In the genomic region with DNA sequence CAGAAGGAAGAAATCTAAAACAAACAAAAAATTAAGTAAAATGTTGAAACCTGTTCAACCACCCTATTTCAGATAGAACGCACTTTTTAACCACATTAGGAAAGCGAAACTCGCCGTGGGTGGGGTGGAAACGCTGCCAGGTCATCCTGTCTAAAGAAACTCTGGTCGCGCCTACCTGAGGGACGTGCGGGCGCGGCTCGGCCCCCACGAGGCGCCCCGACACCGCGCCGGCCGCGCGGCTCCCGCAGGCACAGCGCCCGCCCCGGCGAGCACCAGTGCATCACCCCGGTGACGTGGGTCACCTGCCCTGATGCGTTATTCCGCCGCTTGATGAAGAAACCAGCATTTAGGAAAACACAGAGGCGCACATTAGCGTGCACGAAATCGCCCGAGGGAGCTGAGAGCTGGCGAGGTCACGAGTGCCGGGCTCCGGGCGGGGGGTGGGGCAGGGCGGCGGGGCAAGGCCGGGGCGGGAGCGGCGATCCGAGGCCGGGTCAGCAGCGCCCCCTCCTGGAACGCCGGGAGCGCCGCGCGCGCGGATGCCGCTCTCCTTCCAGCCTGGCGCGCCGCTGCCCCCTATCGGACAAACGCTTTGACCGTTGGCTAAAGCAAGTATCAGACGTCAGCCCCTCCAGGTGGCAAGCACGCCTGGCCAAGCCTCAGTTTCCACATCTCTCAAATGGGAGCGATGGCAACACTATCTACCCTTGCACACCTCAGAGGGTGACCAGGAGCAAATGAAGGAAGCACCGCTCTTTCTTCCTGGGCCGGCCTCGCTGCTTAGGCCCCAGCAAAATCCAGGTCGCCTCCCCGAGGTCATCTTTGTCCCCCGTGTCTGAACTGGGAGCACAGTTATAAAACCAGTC, we compare ENCODE assay signal across 8 cellular contexts. TPM values are rescaled to one million over a fixed set of nuclear protein-coding genes. Genes with fewer than 3 reads are reported as not detected.
A peak's percentile ranks its signal among the peaks of the same experiment; 100 is the strongest.
DNase-seq lines count a peak whose midpoint lies in the region; ATAC-seq and TF ChIP-seq lines count a peak whose summit lies in the region.

No MANE protein-coding gene starts in this region.

- H3K9ac ChIP-seq in BLaER1: peak overlapping the region; percentile 79

- H3K9me3 Mint-ChIP-seq in activated CD8-positive, alpha-beta T cell treated with anti-CD3 and anti-CD28 coated beads for 36 hours: no peaks in the 10 kb centered on the region

- H3K4me1 Mint-ChIP-seq in activated CD8-positive, alpha-beta T cell treated with anti-CD3 and anti-CD28 coated beads for 36 hours (ENCODE audit: low read depth): peaks cover 17% of the 10 kb centered on the region

- peak; percentile 58 for ATAC-seq in GM19328 (IDR thresholded peaks at IDR 0.05; ENCODE audit: unreplicated experiment)
- ATAC-seq in HG03571 (IDR thresholded peaks at IDR 0.05; ENCODE audit: unreplicated experiment): peak; percentile 56
- peak; percentile 94 for ATAC-seq in activated CD8-positive, alpha-beta T cell treated with anti-CD3 and anti-CD28 coated beads for 36 hours

- WGBS in ectodermal cell, 2 experiments: 9 to 10% methylated on average over 74 of the region's 74 CpGs

- H3K36me3 ChIP-seq in BLaER1: no peaks in the 10 kb centered on the region
- no peaks in the 10 kb centered on the region for H3K36me3 ChIP-seq in ectodermal cell (ENCODE audit: control insufficient read depth, insufficient read depth, low read length)

- POLR2A ChIA-PET in activated CD8-positive, alpha-beta T cell treated with anti-CD3 and anti-CD28 coated beads for 36 hours (lab: Charles Lee): interaction anchor here (0.5 to 3.5 kb wide), 10 partner anchors 9 to 220 kb away, joined by 3 to 15 read pairs (median 4); partner anchors contain the start of genes AP5B1 and KAT5

- H3K4me1 ChIP-seq in BLaER1 (peaks cover 52% of the 10 kb centered on the region), ectodermal cell (ENCODE audit: control insufficient read depth, insufficient read depth, low read length) (no peaks in the 10 kb centered on the region)

- no peaks in the 10 kb centered on the region for H3K27me3 Mint-ChIP-seq in activated CD8-positive, alpha-beta T cell treated with anti-CD3 and anti-CD28 coated beads for 36 hours

- H3K27me3 ChIP-seq in BLaER1: 0 out of 2 replicates have a peak, but pooled peaks cover 3% of the 10 kb centered on the region
- peaks cover 14% of the 10 kb centered on the region for H3K27me3 ChIP-seq in ectodermal cell (ENCODE audit: control insufficient read depth, insufficient read depth, low read length, poor library complexity, severe bottlenecking)

- peaks cover 1% of the 10 kb centered on the region for H3K36me3 Mint-ChIP-seq in activated CD8-positive, alpha-beta T cell treated with anti-CD3 and anti-CD28 coated beads for 36 hours (ENCODE audit: low read depth)

- H4K20me1 ChIP-seq in BLaER1: no peaks in the 10 kb centered on the region

- CTCF ChIA-PET in activated CD8-positive, alpha-beta T cell treated with anti-CD3 and anti-CD28 coated beads for 36 hours (lab: Charles Lee): interaction anchor here (0.7 to 9.4 kb wide), 36 partner anchors 9 to 194 kb away, joined by 3 to 235 read pairs (median 4); partner anchors contain the start of genes AP5B1, CCDC85B, CFL1 and FIBP

- H3K27ac ChIP-seq in BLaER1 (peak overlapping the region; percentile 62), ectodermal cell (ENCODE audit: insufficient read depth, low read depth, low read length, poor library complexity, severe bottlenecking) (no peak overlapping the region)

- H3K4me3 ChIP-seq in BLaER1 (peak overlapping the region; percentile 74), ectodermal cell (ENCODE audit: insufficient read depth, low read depth, low read length) (peak overlapping the region; percentile 55)

- H3K4me3 Mint-ChIP-seq in activated CD8-positive, alpha-beta T cell treated with anti-CD3 and anti-CD28 coated beads for 36 hours: peak overlapping the region; percentile 72

- DNase-seq in NCI-H82 (lab: John Stamatoyannopoulos, UW) (peak; percentile 89), lung microvascular endothelial cell (ENCODE audit: low read depth in 2 of 2) (peak; percentile 87 to 93)
- DNase-seq in activated CD8-positive, alpha-beta T cell treated with anti-CD3 and anti-CD28 coated beads for 36 hours: peak; percentile 97
- DNase-seq in stimulated activated CD4-positive, alpha-beta T cell treated with anti-CD3 and anti-CD28 coated beads, TNF-alpha, amount 100 ng/mL, for 24 hours (ENCODE audit: low read depth in 3 of 3): peak; percentile 85 to 94 (median 91)

- intact Hi-C loops in activated CD8-positive, alpha-beta T cell treated with anti-CD3 and anti-CD28 coated beads for 36 hours (cut with micrococcal nuclease): loop anchor here (2.0 to 5.0 kb wide), 2 partner anchors 37 to 106 kb away; partner anchors contain the start of genes AP5B1 and KAT5

- TF ChIP-seq CTCF in activated CD8-positive, alpha-beta T cell treated with anti-CD3 and anti-CD28 coated beads for 36 hours (IDR thresholded peaks at IDR 0.05): peak; percentile 100

- H3K9me3 ChIP-seq in BLaER1 (no peaks in the 10 kb centered on the region), ectodermal cell (ENCODE audit: control insufficient read depth, low read length) (no peaks in the 10 kb centered on the region)

- H3K27ac Mint-ChIP-seq in activated CD8-positive, alpha-beta T cell treated with anti-CD3 and anti-CD28 coated beads for 36 hours: peak overlapping the region; percentile 82

- H3K4me2 ChIP-seq in BLaER1: peak overlapping the region; percentile 99

RNA-seq across cellular contexts. Expression of gene SNX32, which starts 15.7 kb away (rescaled TPM):
- 1 to 10 TPM; 1.6 to 2.1 TPM for total RNA-seq in activated CD8-positive, alpha-beta T cell treated with anti-CD3 and anti-CD28 coated beads for 36 hours
- polyA plus RNA-seq in ectodermal cell (2013, experiment 1 of 4): 3.9 TPM
- 5.1 TPM for polyA plus RNA-seq in ectodermal cell (2013, experiment 2 of 4)
- 3.4 TPM for polyA plus RNA-seq in ectodermal cell (2013, experiment 3 of 4)
- polyA plus RNA-seq in ectodermal cell (2013, experiment 4 of 4): 4.3 TPM
- total RNA-seq in lung microvascular endothelial cell: under 0.01 and 0.44 TPM in 2 replicates

RNA-seq across cellular contexts. Expression of gene OVOL1, which starts 31.2 kb away (rescaled TPM):
- total RNA-seq in activated CD8-positive, alpha-beta T cell treated with anti-CD3 and anti-CD28 coated beads for 36 hours: 1 to 10 TPM in 1 of 2 experiments, under 1 TPM in 1; 0.90 to 1.2 TPM
- not detected for polyA plus RNA-seq in ectodermal cell (2013, experiment 1 of 4)
- not detected for polyA plus RNA-seq in ectodermal cell (2013, experiment 2 of 4)
- polyA plus RNA-seq in ectodermal cell (2013, experiment 3 of 4): 0.11 TPM
- polyA plus RNA-seq in ectodermal cell (2013, experiment 4 of 4): not detected
- total RNA-seq in lung microvascular endothelial cell: not detected in 2 replicates

RNA-seq across cellular contexts. Expression of gene AP5B1, which starts 37.3 kb away (rescaled TPM):
- 10 to 100 TPM; 30.9 to 31.1 TPM for total RNA-seq in activated CD8-positive, alpha-beta T cell treated with anti-CD3 and anti-CD28 coated beads for 36 hours
- 8.5 TPM for polyA plus RNA-seq in ectodermal cell (2013, experiment 1 of 4)
- polyA plus RNA-seq in ectodermal cell (2013, experiment 2 of 4): 10.4 TPM
- 7.9 TPM for polyA plus RNA-seq in ectodermal cell (2013, experiment 3 of 4)
- polyA plus RNA-seq in ectodermal cell (2013, experiment 4 of 4): 8.9 TPM
- total RNA-seq in lung microvascular endothelial cell: 5.2 and 8.3 TPM in 2 replicates

RNA-seq across cellular contexts. Expression of gene CFL1, which starts 39.9 kb away (rescaled TPM):
- total RNA-seq in activated CD8-positive, alpha-beta T cell treated with anti-CD3 and anti-CD28 coated beads for 36 hours: 1,000 to 10,000 TPM; 1,059 to 1,062 TPM
- polyA plus RNA-seq in ectodermal cell (2013, experiment 1 of 4): 1,193 TPM
- polyA plus RNA-seq in ectodermal cell (2013, experiment 2 of 4): 1,076 TPM
- 793 TPM for polyA plus RNA-seq in ectodermal cell (2013, experiment 3 of 4)
- polyA plus RNA-seq in ectodermal cell (2013, experiment 4 of 4): 912 TPM
- total RNA-seq in lung microvascular endothelial cell: 687 and 848 TPM in 2 replicates

RNA-seq across cellular contexts. Expression of gene MUS81, which starts 42.2 kb away (rescaled TPM):
- total RNA-seq in activated CD8-positive, alpha-beta T cell treated with anti-CD3 and anti-CD28 coated beads for 36 hours: 10 to 100 TPM; 54.7 to 60.2 TPM
- polyA plus RNA-seq in ectodermal cell (2013, experiment 1 of 4): 47.9 TPM
- polyA plus RNA-seq in ectodermal cell (2013, experiment 2 of 4): 47.7 TPM
- polyA plus RNA-seq in ectodermal cell (2013, experiment 3 of 4): 49.9 TPM
- 58.3 TPM for polyA plus RNA-seq in ectodermal cell (2013, experiment 4 of 4)
- 27.7 and 36.3 TPM in 2 replicates for total RNA-seq in lung microvascular endothelial cell
